Comparison of ENCODE assay signal across 8 cellular contexts in the genomic region with DNA sequence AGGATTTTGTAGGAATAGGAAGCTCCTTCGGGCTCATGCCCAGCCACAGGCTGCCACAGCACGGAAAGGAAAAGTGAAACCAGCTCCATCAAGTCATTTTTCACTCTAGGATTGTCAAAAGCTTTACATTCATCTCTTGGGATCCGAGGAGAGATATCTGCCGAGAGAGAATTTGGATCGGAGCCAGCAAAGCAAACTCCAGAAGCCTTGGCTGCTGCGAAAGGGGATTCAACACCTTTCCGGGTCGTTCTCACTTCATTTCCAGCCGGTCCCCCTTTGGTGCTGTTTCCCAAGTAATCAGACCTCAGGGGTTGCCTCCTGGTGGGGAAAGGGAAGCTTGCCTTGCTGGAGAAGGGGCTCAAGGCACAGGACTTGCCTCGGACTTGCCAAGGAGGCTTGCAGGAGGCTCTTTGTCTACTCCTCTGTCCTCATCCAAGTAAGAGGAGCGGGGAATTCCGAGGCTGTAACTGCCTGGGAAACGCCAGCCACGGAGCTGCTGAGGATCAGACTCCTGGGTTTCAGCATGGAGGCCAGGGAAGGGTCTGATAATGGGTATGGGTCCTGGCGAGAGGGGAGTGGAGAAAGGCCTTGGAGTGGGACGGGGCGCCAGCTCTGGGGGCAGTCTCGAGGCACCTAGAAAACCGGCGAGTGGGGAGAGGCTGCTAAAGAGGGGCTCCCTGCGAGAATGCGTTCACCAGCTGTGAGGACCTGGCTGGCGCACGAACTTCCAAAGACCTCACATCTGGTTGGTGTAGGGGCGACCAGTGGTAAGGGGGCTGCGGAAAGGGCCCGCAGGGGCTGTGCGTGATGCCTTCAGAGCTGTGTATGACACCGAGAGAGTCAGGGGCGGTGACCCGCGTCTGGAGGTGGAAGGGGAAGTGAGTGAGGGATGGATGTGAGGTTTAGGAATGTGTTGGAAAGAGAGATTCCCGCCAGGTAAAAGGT. TPM values are rescaled to one million over a fixed set of nuclear protein-coding genes. Genes with fewer than 3 reads are reported as not detected.
DNase-seq lines count a peak whose midpoint lies in the region; ATAC-seq and TF ChIP-seq lines count a peak whose summit lies in the region.

No MANE protein-coding gene starts in this region.

- no peaks in the 10 kb centered on the region for H3K36me3 ChIP-seq in heart right ventricle

- POLR2A ChIA-PET in activated naive CD8-positive, alpha-beta T cell treated with anti-CD3 and anti-CD28 coated beads, Interleukin-2, amount 10 ng/mL, durations not matched to agents 7 days and 5 days (lab: Charles Lee), result interaction anchor here (0.6 to 1.6 kb wide), 5 partner anchors 13 to 359 kb away, joined by 3 to 8 read pairs (median 4); a partner anchor contains a TSS

- H3K4me1 ChIP-seq in heart right ventricle, result peaks cover 0 to 23% (median 16%) of the 10 kb centered on the region in 9 donors

- H3K9me3 ChIP-seq in heart right ventricle, result no peaks in the 10 kb centered on the region

- peak overlapping the region; percentile 94 for H3K4me3 Mint-ChIP-seq in activated naive CD8-positive, alpha-beta T cell treated with anti-CD3 and anti-CD28 coated beads, Interleukin-2, amount 10 ng/mL, durations not matched to agents 7 days and 5 days

- peak; percentile 10 for DNase-seq in NCI-H2107 treated with DMSO at 0.1 percent for 48 hours (lab: John Stamatoyannopoulos, UW; ENCODE audit: unreplicated experiment)
- DNase-seq in NCI-H2107 (lab: John Stamatoyannopoulos, UW), result no peak
- DNase-seq in NCI-H345 treated with DMSO at 0.1 percent for 48 hours (lab: John Stamatoyannopoulos, UW; ENCODE audit: unreplicated experiment), result peak; percentile 7
- peak; percentile 51 for DNase-seq in activated naive CD8-positive, alpha-beta T cell treated with anti-CD3 and anti-CD28 coated beads, Interleukin-2, amount 10 ng/mL, durations not matched to agents 7 days and 5 days
- DNase-seq in heart right ventricle, result peak; percentile 15 to 31
- peak; percentile 10 for DNase-seq in pons (ENCODE audit: low spot score)
- DNase-seq in cerebellar cortex (ENCODE audit: low spot score), result no peak

- H3K4me1 Mint-ChIP-seq in activated naive CD8-positive, alpha-beta T cell treated with anti-CD3 and anti-CD28 coated beads, Interleukin-2, amount 10 ng/mL, durations not matched to agents 7 days and 5 days, result peaks cover 27% of the 10 kb centered on the region

- peak overlapping the region; percentile 36 to 70 (median 62) for H3K4me3 ChIP-seq in heart right ventricle

- intact Hi-C loops in heart right ventricle (cut with DNase I), result no loop called here

- peak; percentile 40 for ATAC-seq in activated naive CD8-positive, alpha-beta T cell treated with anti-CD3 and anti-CD28 coated beads, Interleukin-2, amount 10 ng/mL, durations not matched to agents 7 days and 5 days (ENCODE audit: low read depth)
- ATAC-seq in heart right ventricle (peak; percentile 40 to 71 (median 54)), GM19395 (IDR thresholded peaks at IDR 0.05; ENCODE audit: unreplicated experiment) (no peak)

- peak overlapping the region; percentile 85 for H3K27ac Mint-ChIP-seq in activated naive CD8-positive, alpha-beta T cell treated with anti-CD3 and anti-CD28 coated beads, Interleukin-2, amount 10 ng/mL, durations not matched to agents 7 days and 5 days

- peak in 2 of 9 donors; percentile 8 to 18 for TF ChIP-seq CTCF in heart right ventricle (IDR thresholded peaks at IDR 0.05)

- H3K36me3 Mint-ChIP-seq in activated naive CD8-positive, alpha-beta T cell treated with anti-CD3 and anti-CD28 coated beads, Interleukin-2, amount 10 ng/mL, durations not matched to agents 7 days and 5 days, result peaks cover 14% of the 10 kb centered on the region

- H3K27me3 ChIP-seq in heart right ventricle, result peaks cover 0 to 21% (median 3%) of the 10 kb centered on the region in 7 donors

- H3K9me3 Mint-ChIP-seq in activated naive CD8-positive, alpha-beta T cell treated with anti-CD3 and anti-CD28 coated beads, Interleukin-2, amount 10 ng/mL, durations not matched to agents 7 days and 5 days, result no peaks in the 10 kb centered on the region

- peaks cover 14% of the 10 kb centered on the region for H3K27me3 Mint-ChIP-seq in activated naive CD8-positive, alpha-beta T cell treated with anti-CD3 and anti-CD28 coated beads, Interleukin-2, amount 10 ng/mL, durations not matched to agents 7 days and 5 days

- 1% methylated on average over 33 of the region's 33 CpGs for WGBS in heart right ventricle, 2 donors

- H3K27ac ChIP-seq in heart right ventricle, result peak overlapping the region in 6 of 10 donors; percentile 28 to 76 (median 48)

RNA-seq across cellular contexts. Expression of a gene that starts 0.7 kb away (rescaled TPM):
- 1 to 10 TPM; 8.7 to 9.8 TPM for total RNA-seq in activated naive CD8-positive, alpha-beta T cell treated with anti-CD3 and anti-CD28 coated beads, Interleukin-2, amount 10 ng/mL, durations not matched to agents 7 days and 5 days
- 1 to 10 TPM in 1 of 10 donors, under 1 TPM in 4, not detected in 5; 0.15 to 5.9 (median 0.17) TPM for total RNA-seq in heart right ventricle
- under 1 TPM; 0.10 to 0.22 TPM for polyA plus RNA-seq in heart right ventricle

RNA-seq across cellular contexts. Expression of a gene that starts 50.1 kb away (rescaled TPM):
- total RNA-seq in activated naive CD8-positive, alpha-beta T cell treated with anti-CD3 and anti-CD28 coated beads, Interleukin-2, amount 10 ng/mL, durations not matched to agents 7 days and 5 days, result not detected
- not detected for total RNA-seq in heart right ventricle
- polyA plus RNA-seq in heart right ventricle, result not detected

RNA-seq across cellular contexts. Expression of a gene that starts 55.9 kb away (rescaled TPM):
- under 1 TPM; 0.22 to 0.37 TPM for total RNA-seq in activated naive CD8-positive, alpha-beta T cell treated with anti-CD3 and anti-CD28 coated beads, Interleukin-2, amount 10 ng/mL, durations not matched to agents 7 days and 5 days
- under 1 TPM in 5 of 10 donors, not detected in 5; 0.18 to 0.34 (median 0.23) TPM for total RNA-seq in heart right ventricle
- polyA plus RNA-seq in heart right ventricle, result under 1 TPM; 0.15 to 0.26 TPM

RNA-seq across cellular contexts. Expression of a gene that starts 56.0 kb away (rescaled TPM):
- 10 to 100 TPM; 45.7 to 50.0 TPM for total RNA-seq in activated naive CD8-positive, alpha-beta T cell treated with anti-CD3 and anti-CD28 coated beads, Interleukin-2, amount 10 ng/mL, durations not matched to agents 7 days and 5 days
- 10 to 100 TPM; 21.4 to 36.6 (median 26.1) TPM for total RNA-seq in heart right ventricle
- polyA plus RNA-seq in heart right ventricle, result 10 to 100 TPM in 1 of 2 donors, 1 to 10 TPM in 1; 8.9 to 13.4 TPM

Comparison
In these comparisons a context has a peak if more than half of its experiments do, and no peak if none do; other contexts are left out.
1. DNase-seq: peak in NCI-H2107 treated with DMSO at 0.1 percent for 48 hours (single experiment), NCI-H345 treated with DMSO at 0.1 percent for 48 hours (single experiment), activated naive CD8-positive, alpha-beta T cell treated with anti-CD3 and anti-CD28 coated beads, Interleukin-2, amount 10 ng/mL, durations not matched to agents 7 days and 5 days (single experiment), heart right ventricle (2 of 2) and pons (single experiment); none in NCI-H2107 (single experiment) and cerebellar cortex (single experiment).